Comparison of ENCODE assay signal across 7 cellular contexts in genomic region chr17:40658396-40658795, GRCh38. TPM values are rescaled to one million over a fixed set of nuclear protein-coding genes. Genes with fewer than 3 reads are reported as not detected.
"Had no signal": no experiment of that assay in that cellular context is flagged by ENCODE, and none has a peak within 500 bp of the region (broad histone marks: within the 10 kb centered on the region; RNA-seq: fewer than 3 reads in every experiment).

No MANE protein-coding gene starts in this region.

- H3K4me3 ChIP-seq: GM12878 had no signal

- ATAC-seq: GM12878 had no signal

- FAIRE-seq: GM12878, GM12891, GM12892, GM18507, GM19239 had no signal

- DNase-seq: GDM1, GF-D8 had no signal

RNA-seq across cellular contexts. Expression of gene KRT24, which starts 45.2 kb away (rescaled TPM):
- total RNA-seq: GM12878 had no signal
- polyA plus RNA-seq: GM12878 had no signal
